Comparison of ENCODE assay signal across 14 cellular contexts in genomic region chr10:28838908-28839307, GRCh38.
A peak's percentile ranks its signal among the peaks of the same experiment; 100 is the strongest.
DNase-seq lines count a peak whose midpoint lies in the region; ATAC-seq, FAIRE-seq and TF ChIP-seq lines count a peak whose summit lies in the region.
"Had no signal": no experiment of that assay in that cellular context is flagged by ENCODE, and none has a peak within 500 bp of the region (broad histone marks: within the 10 kb centered on the region; RNA-seq: fewer than 3 reads in every experiment).

No MANE protein-coding gene starts in this region.

- H3K9ac ChIP-seq in smooth muscle cell (ENCODE audit: low read depth), result no peak overlapping the region

- H3K27me3 ChIP-seq in right atrium auricular region (no peaks in the 10 kb centered on the region), smooth muscle cell (ENCODE audit: low read depth) (no peaks in the 10 kb centered on the region), body of pancreas (no peaks in the 10 kb centered on the region)
- H3K27me3 ChIP-seq: sigmoid colon had no signal

- DNase-seq in HTR-8/SVneo (ENCODE audit: insufficient read length, low spot score) (no peak), RPMI7951 (ENCODE audit: low read depth) (peak; percentile 68), right atrium auricular region (ENCODE audit: low spot score) (no peak), smooth muscle cell (lab: John Stamatoyannopoulos, UW; ENCODE audit: unreplicated experiment) (no peak), body of pancreas (no peak), frontal cortex (ENCODE audit: low spot score in 2 of 2) (no peak)
- DNase-seq: activated CD4-positive, alpha-beta T cell treated with anti-CD3 and anti-CD28 coated beads, Interleukin-2, amount 10 ng/mL, durations not matched to agents 24 days and 14 days; effector memory CD4-positive, alpha-beta T cell; HCEC 1CT; head of caudate nucleus; NCI-H446 treated with DMSO at 0.1 percent for 48 hours; RPMI8226; sigmoid colon had no signal

- ATAC-seq in body of pancreas, result no peak
- ATAC-seq in HG02840 (IDR thresholded peaks at IDR 0.05; ENCODE audit: low FRiP score, unreplicated experiment), result no peak

- FAIRE-seq in HTR-8/SVneo (lab: Jason Lieb, UNC) (peak; percentile 20), frontal cortex (lab: Jason Lieb, UNC) (no peak)

- intact Hi-C loops in body of pancreas (cut with DNase I), result no loop called here

- WGBS in smooth muscle cell (ENCODE audit: low lambda C conversion rate), result 10% methylated on average over 2 of the region's 2 CpGs
- WGBS in body of pancreas, 2 donors, result 23 to 53% methylated on average over 2 of the region's 2 CpGs

- peak overlapping the region; percentile 71 for H3K4me2 ChIP-seq in smooth muscle cell

- H3K9me3 ChIP-seq in right atrium auricular region (no peaks in the 10 kb centered on the region), smooth muscle cell (replicated peaks; ENCODE audit: low read depth) (no peaks in the 10 kb centered on the region), body of pancreas (no peaks in the 10 kb centered on the region)
- H3K9me3 ChIP-seq: sigmoid colon had no signal

- TF ChIP-seq POLR2A in body of pancreas (IDR thresholded peaks at IDR 0.05), result no peak

- H3K4me1 ChIP-seq in right atrium auricular region (peaks cover 0 to 31% of the 10 kb centered on the region in 2 donors), smooth muscle cell (ENCODE audit: low read depth) (peaks cover 11% of the 10 kb centered on the region), body of pancreas (peaks cover 8% of the 10 kb centered on the region)

- H2AFZ ChIP-seq in smooth muscle cell (ENCODE audit: low read depth), result no peak overlapping the region

- peak overlapping the region; percentile 61 to 88 for H3K27ac ChIP-seq in right atrium auricular region
- peak overlapping the region; percentile 97 for H3K27ac ChIP-seq in smooth muscle cell (ENCODE audit: low read depth)
- H3K27ac ChIP-seq in body of pancreas, result no peak overlapping the region
- H3K27ac ChIP-seq: sigmoid colon had no signal

- peaks cover 12% of the 10 kb centered on the region for H3K79me2 ChIP-seq in smooth muscle cell (ENCODE audit: low read depth)

- H3F3A ChIP-seq in smooth muscle cell (ENCODE audit: low read depth), result peaks cover 37% of the 10 kb centered on the region

- H3K4me3 ChIP-seq in right atrium auricular region (no peak overlapping the region), smooth muscle cell (no peak overlapping the region), body of pancreas (no peak overlapping the region)
- H3K4me3 ChIP-seq: sigmoid colon had no signal

- TF ChIP-seq CTCF in right atrium auricular region (IDR thresholded peaks at IDR 0.05), result no peak
- no peak for TF ChIP-seq CTCF in smooth muscle cell (IDR thresholded peaks at IDR 0.05; ENCODE audit: borderline replicate concordance, insufficient read depth, poor library complexity, severe bottlenecking)
- TF ChIP-seq CTCF in body of pancreas (IDR thresholded peaks at IDR 0.05), result no peak

- H3K36me3 ChIP-seq in right atrium auricular region, result no peaks in the 10 kb centered on the region
- no peaks in the 10 kb centered on the region for H3K36me3 ChIP-seq in smooth muscle cell (ENCODE audit: low read depth)
- H3K36me3 ChIP-seq in body of pancreas (replicated peaks in 1 of 2; ENCODE audit: insufficient read depth in 1 of 2, low read depth in 2 of 2), result no peaks in the 10 kb centered on the region
- H3K36me3 ChIP-seq: sigmoid colon had no signal

- no peaks in the 10 kb centered on the region for H4K20me1 ChIP-seq in smooth muscle cell (ENCODE audit: low read depth)

Comparison
In these comparisons a context has a peak if more than half of its experiments do, and no peak if none do; other contexts are left out.
1. H3K27ac ChIP-seq: peak in right atrium auricular region (2 of 2) and smooth muscle cell (single experiment); none in body of pancreas (0 of 4).